Comparison of ENCODE assay signal across 21 cellular contexts in genomic region chr5:132302413-132302812, GRCh38. TPM values are rescaled to one million over a fixed set of nuclear protein-coding genes. Genes with fewer than 3 reads are reported as not detected.
"Had no signal": no experiment of that assay in that cellular context is flagged by ENCODE, and none has a peak within 500 bp of the region (broad histone marks: within the 10 kb centered on the region; RNA-seq: fewer than 3 reads in every experiment).

No MANE protein-coding gene starts in this region.

- H3K36me3 Mint-ChIP-seq: WTC11 had no signal

- H3K27me3 Mint-ChIP-seq: activated naive CD4-positive, alpha-beta T cell treated with anti-CD3 and anti-CD28 coated beads, Interleukin-2, amount 50 U/mL, for 24 hours; stimulated activated memory B cell treated with anti-CD40 and anti-IgM and Interleukin-4, amounts not matched to agents 10 μg/mL and 1 μg/mL and 100 μg/mL, for 72 hours had no signal

- H3K4me1 Mint-ChIP-seq: activated naive CD4-positive, alpha-beta T cell treated with anti-CD3 and anti-CD28 coated beads, Interleukin-2, amount 50 U/mL, for 24 hours; natural killer cell; stimulated activated memory B cell treated with anti-CD40 and anti-IgM and Interleukin-4, amounts not matched to agents 10 μg/mL and 1 μg/mL and 100 μg/mL, for 72 hours had no signal

- H3K27ac Mint-ChIP-seq: activated naive CD4-positive, alpha-beta T cell treated with anti-CD3 and anti-CD28 coated beads, Interleukin-2, amount 50 U/mL, for 24 hours; activated T-helper 1 cell treated with anti-CD3 and anti-CD28 coated beads, Interleukin-12 subunit alpha, Interleukin-12 subunit beta, Interleukin-2, Interleukin-4 antibody, amounts not matched to agents 30 ng/mL and 10 ng/mL and 1 ng/mL, durations not matched to agents 14 hours and 24 hours and 36 hours; natural killer cell; stimulated activated memory B cell treated with anti-CD40 and anti-IgM and Interleukin-4, amounts not matched to agents 10 μg/mL and 1 μg/mL and 100 μg/mL, for 72 hours; WTC11 had no signal

- H3K27ac ChIP-seq: lower lobe of right lung, parathyroid adenoma, upper lobe of right lung had no signal

- H3K4me3 ChIP-seq: body of pancreas, lower lobe of right lung, smooth muscle cell, upper lobe of right lung had no signal

- H3K4me1 ChIP-seq: body of pancreas, lower lobe of right lung, parathyroid adenoma, upper lobe of right lung had no signal

- H3K4me3 Mint-ChIP-seq: activated naive CD4-positive, alpha-beta T cell treated with anti-CD3 and anti-CD28 coated beads, Interleukin-2, amount 50 U/mL, for 24 hours; activated T-helper 1 cell treated with anti-CD3 and anti-CD28 coated beads, Interleukin-12 subunit alpha, Interleukin-12 subunit beta, Interleukin-2, Interleukin-4 antibody, amounts not matched to agents 30 ng/mL and 10 ng/mL and 1 ng/mL, durations not matched to agents 14 hours and 24 hours and 36 hours; natural killer cell; stimulated activated memory B cell treated with anti-CD40 and anti-IgM and Interleukin-4, amounts not matched to agents 10 μg/mL and 1 μg/mL and 100 μg/mL, for 72 hours; WTC11 had no signal

- H3K9me3 ChIP-seq: body of pancreas, upper lobe of right lung had no signal

- FAIRE-seq: frontal cortex had no signal

- H3K36me3 ChIP-seq: lower lobe of right lung, upper lobe of right lung had no signal

- ATAC-seq: natural killer cell; sciatic nerve; stimulated activated memory B cell treated with anti-CD40 and anti-IgM and Interleukin-4, amounts not matched to agents 10 μg/mL and 1 μg/mL and 100 μg/mL, for 72 hours; WTC11 had no signal

- H3K27me3 ChIP-seq: body of pancreas, upper lobe of right lung had no signal

- DNase-seq: activated gamma-delta T cell; anterior cingulate cortex; caudate nucleus; dermis blood vessel endothelial cell; effector memory CD4-positive, alpha-beta T cell; islet precursor cell; left colon; lower lobe of right lung; natural killer cell; stimulated activated CD4-positive, alpha-beta T cell treated with anti-CD3 and anti-CD28 coated beads, Interleukin-15, amount 100 ng/mL, for 24 hours; T-helper 9 cell; upper lobe of right lung had no signal

RNA-seq across cellular contexts. Expression of gene SLC22A4, which starts 8.2 kb away (rescaled TPM):
- total RNA-seq: body of pancreas had no signal

RNA-seq across cellular contexts. Expression of gene PDLIM4, which starts 44.9 kb away (rescaled TPM):
- total RNA-seq: natural killer cell had no signal
